In the genomic region with DNA sequence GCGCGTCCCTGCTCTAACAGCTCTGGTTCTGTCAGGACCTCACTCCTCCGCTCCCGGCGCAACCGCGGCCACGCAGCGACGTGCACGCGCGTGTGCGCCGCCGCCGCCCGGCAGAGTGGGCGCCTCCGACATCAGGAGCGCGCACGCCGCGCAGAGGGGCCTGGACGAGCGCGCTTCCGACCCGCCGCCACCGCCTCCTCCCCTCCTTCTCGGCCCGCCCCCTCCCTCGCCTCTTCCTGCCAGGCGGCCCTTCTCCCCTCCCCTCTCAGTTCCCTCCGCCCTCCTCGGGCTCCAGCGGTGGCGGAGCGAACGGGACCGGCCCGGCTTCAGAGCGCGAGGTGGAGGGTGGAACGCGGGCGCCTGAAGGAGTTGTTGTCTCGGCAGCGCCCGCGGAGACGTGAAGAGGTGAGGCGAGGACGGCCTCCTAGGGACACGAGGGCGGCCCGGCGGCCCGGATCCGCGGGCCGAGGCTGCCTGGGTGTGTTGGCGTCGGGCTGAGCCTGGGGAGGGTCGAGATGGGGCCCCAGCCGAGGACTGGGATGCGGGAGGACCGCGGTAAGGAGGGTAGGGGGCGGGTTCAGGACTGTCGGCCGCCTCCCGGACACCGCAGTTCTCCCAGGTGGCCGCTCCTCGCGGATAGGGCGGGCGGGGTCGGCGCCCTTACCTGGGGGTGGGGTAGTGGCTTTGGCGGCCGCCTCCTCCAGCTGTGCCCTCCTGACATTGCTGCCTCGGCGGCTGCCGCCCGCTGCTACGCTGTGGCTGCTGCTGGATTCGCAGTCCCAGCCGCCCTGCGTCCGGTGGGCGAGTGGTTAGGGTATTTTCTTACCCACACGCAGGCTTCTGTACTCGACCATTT, we compare ENCODE assay signal across 1 cellular context.
TF ChIP-seq lines count a peak whose summit lies in the region.

Gene RABGAP1L, plus strand, starts transcription at position 268 of the 856 bp plus-strand sequence.

TF ChIP-seq in K562, 482 proteins besides CTCF, POLR2A, EP300 and RAD21 (continued from another document):
- TF ChIP-seq, protein P1, sequence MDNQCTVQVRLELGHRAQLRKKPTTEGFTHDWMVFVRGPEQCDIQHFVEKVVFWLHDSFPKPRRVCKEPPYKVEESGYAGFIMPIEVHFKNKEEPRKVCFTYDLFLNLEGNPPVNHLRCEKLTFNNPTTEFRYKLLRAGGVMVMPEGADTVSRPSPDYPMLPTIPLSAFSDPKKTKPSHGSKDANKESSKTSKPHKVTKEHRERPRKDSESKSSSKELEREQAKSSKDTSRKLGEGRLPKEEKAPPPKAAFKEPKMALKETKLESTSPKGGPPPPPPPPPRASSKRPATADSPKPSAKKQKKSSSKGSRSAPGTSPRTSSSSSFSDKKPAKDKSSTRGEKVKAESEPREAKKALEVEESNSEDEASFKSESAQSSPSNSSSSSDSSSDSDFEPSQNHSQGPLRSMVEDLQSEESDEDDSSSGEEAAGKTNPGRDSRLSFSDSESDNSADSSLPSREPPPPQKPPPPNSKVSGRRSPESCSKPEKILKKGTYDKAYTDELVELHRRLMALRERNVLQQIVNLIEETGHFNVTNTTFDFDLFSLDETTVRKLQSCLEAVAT (IDR thresholded peaks at IDR 0.05), result peak; percentile 21 to 29; a peak in 3 of 4 replicates
- TF ChIP-seq HNRNPL (IDR thresholded peaks at IDR 0.05; ENCODE audit: low read depth, low read length), result peak; percentile 46; the same call in 1 of the 2 replicates
- TF ChIP-seq NCOA6 (IDR thresholded peaks at IDR 0.05), result peak; percentile 32; the same call in 1 of the 2 replicates
- peak; percentile 50 for TF ChIP-seq ZBED1 (IDR thresholded peaks at IDR 0.05)
- no peak for TF ChIP-seq PHTF2 (CRISPR knock-in tag; IDR thresholded peaks at IDR 0.05)
- no peak for TF ChIP-seq TCFL5 (CRISPR knock-in tag; conservative IDR thresholded peaks at IDR 0.05)
- TF ChIP-seq, protein P2, sequence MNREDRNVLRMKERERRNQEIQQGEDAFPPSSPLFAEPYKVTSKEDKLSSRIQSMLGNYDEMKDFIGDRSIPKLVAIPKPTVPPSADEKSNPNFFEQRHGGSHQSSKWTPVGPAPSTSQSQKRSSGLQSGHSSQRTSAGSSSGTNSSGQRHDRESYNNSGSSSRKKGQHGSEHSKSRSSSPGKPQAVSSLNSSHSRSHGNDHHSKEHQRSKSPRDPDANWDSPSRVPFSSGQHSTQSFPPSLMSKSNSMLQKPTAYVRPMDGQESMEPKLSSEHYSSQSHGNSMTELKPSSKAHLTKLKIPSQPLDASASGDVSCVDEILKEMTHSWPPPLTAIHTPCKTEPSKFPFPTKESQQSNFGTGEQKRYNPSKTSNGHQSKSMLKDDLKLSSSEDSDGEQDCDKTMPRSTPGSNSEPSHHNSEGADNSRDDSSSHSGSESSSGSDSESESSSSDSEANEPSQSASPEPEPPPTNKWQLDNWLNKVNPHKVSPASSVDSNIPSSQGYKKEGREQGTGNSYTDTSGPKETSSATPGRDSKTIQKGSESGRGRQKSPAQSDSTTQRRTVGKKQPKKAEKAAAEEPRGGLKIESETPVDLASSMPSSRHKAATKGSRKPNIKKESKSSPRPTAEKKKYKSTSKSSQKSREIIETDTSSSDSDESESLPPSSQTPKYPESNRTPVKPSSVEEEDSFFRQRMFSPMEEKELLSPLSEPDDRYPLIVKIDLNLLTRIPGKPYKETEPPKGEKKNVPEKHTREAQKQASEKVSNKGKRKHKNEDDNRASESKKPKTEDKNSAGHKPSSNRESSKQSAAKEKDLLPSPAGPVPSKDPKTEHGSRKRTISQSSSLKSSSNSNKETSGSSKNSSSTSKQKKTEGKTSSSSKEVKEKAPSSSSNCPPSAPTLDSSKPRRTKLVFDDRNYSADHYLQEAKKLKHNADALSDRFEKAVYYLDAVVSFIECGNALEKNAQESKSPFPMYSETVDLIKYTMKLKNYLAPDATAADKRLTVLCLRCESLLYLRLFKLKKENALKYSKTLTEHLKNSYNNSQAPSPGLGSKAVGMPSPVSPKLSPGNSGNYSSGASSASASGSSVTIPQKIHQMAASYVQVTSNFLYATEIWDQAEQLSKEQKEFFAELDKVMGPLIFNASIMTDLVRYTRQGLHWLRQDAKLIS (CRISPR knock-in tag; IDR thresholded peaks at IDR 0.05), result peak; percentile 72
- peak; percentile 58 for TF ChIP-seq SAP30 (IDR thresholded peaks at IDR 0.05; ENCODE audit: borderline replicate concordance, insufficient read depth, low read depth, low read length, poor library complexity, severe bottlenecking)
- peak; percentile 7; the same call in 1 of the 2 replicates for TF ChIP-seq ZNF239 (CRISPR knock-in tag; IDR thresholded peaks at IDR 0.05)
- TF ChIP-seq CBX8 (IDR thresholded peaks at IDR 0.05; ENCODE audit: borderline replicate concordance, extremely low read depth, low read depth, low read length, poor library complexity, severe bottlenecking), result no peak
- TF ChIP-seq NRF1 (conservative IDR thresholded peaks at IDR 0.05 in 1 of 2, IDR thresholded peaks at IDR 0.05 in 1 of 2), result peak; percentile 95
- TF ChIP-seq RBM34 (IDR thresholded peaks at IDR 0.05; ENCODE audit: borderline replicate concordance, insufficient read depth, low read length), result 0 out of 2 replicates have a peak, but pooled peaks have one; percentile 83
- TF ChIP-seq HMGXB4 (CRISPR knock-in tag; IDR thresholded peaks at IDR 0.05), result peak; percentile 72; the same call in 1 of the 2 replicates
- TF ChIP-seq, protein P3, sequence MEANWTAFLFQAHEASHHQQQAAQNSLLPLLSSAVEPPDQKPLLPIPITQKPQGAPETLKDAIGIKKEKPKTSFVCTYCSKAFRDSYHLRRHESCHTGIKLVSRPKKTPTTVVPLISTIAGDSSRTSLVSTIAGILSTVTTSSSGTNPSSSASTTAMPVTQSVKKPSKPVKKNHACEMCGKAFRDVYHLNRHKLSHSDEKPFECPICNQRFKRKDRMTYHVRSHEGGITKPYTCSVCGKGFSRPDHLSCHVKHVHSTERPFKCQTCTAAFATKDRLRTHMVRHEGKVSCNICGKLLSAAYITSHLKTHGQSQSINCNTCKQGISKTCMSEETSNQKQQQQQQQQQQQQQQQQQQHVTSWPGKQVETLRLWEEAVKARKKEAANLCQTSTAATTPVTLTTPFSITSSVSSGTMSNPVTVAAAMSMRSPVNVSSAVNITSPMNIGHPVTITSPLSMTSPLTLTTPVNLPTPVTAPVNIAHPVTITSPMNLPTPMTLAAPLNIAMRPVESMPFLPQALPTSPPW (CRISPR knock-in tag; IDR thresholded peaks at IDR 0.05), result peak; percentile 99
- no peak for TF ChIP-seq ZNF354B (CRISPR knock-in tag; IDR thresholded peaks at IDR 0.05)
